22 cellular contexts compared by ENCODE assay signal in the genomic region with DNA sequence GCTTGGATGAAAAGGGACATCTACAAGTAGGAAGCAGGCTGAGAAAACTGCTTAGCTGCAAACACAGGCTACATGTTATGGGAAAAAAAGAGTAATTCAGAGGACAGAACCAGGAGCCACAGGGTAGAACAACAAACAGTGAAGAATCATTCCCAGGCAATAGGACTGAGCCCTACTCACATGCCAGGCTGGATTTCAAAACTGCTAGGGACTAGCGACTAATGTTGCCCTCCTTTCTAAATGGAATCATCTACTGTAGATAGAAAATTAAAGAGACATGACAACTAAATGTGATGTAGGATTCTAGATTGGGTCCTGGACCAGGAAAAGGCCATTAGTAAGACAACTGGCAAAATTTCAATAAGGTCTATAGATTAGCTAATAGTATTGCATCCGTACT. TPM values are rescaled to one million over a fixed set of nuclear protein-coding genes. Genes with fewer than 3 reads are reported as not detected.
A peak's percentile ranks its signal among the peaks of the same experiment; 100 is the strongest.
DNase-seq lines count a peak whose midpoint lies in the region; ATAC-seq, FAIRE-seq and TF ChIP-seq lines count a peak whose summit lies in the region.
"Had no signal": no experiment of that assay in that cellular context is flagged by ENCODE, and none has a peak within 500 bp of the region (broad histone marks: within the 10 kb centered on the region; RNA-seq: fewer than 3 reads in every experiment).

No MANE protein-coding gene starts in this region.

- CTCF ChIA-PET in HEK293 (lab: Yijun Ruan, JAX) = interaction anchor here (0.6 kb wide), 1 partner anchor 330 kb away, joined by 3 read pairs; no protein-coding TSS in a partner anchor

- intact Hi-C loops in gastrocnemius medialis (cut with DNase I; ENCODE audit: low total_unique reads) = no loop called here

- H3K9me3 ChIP-seq in HEK293 (ENCODE audit: control insufficient read depth, insufficient read depth, low read depth, low read length) = no peaks in the 10 kb centered on the region
- H3K9me3 ChIP-seq in gastrocnemius medialis = no peaks in the 10 kb centered on the region
- H3K9me3 ChIP-seq: A549, BE2C, BLaER1 had no signal

- TF ChIP-seq POLR2A in GM12891 (IDR thresholded peaks at IDR 0.05; ENCODE audit: low read depth, low read length) (no peak), gastrocnemius medialis (IDR thresholded peaks at IDR 0.05) (no peak)

- POLR2A ChIA-PET in HEK293 (lab: Yijun Ruan, JAX) = no interaction called here

- no peaks in the 10 kb centered on the region for H3K27me3 ChIP-seq in gastrocnemius medialis
- H3K27me3 ChIP-seq: BE2C, BLaER1 had no signal

- in situ Hi-C loops in gastrocnemius medialis (cut with MboI; ENCODE audit: low sequenced_read_pairs in 4 of 4) = no loop called here

- no peak for DNase-seq in GM12891 (ENCODE audit: insufficient read length, low spot score)
- no peak for DNase-seq in gastrocnemius medialis
- DNase-seq in DMS79 (lab: John Stamatoyannopoulos, UW) = no peak
- DNase-seq in stimulated activated naive CD4-positive, alpha-beta T cell (lab: John Stamatoyannopoulos, UW) = no peak
- DNase-seq: BE2C; C1 segment of cervical spinal cord; CD4-positive, alpha-beta memory T cell; CD4-positive, CD25-positive, alpha-beta regulatory T cell; CD8-positive, alpha-beta memory T cell; COR-L47; DMS 273 treated with DMSO at 0.1 percent for 48 hours; DMS153; DMS53; DMS79 treated with DMSO at 0.1 percent for 48 hours; GF-D8 had no signal

- H3K4me3 ChIP-seq in HEK293 (ENCODE audit: low read depth, low read length) = no peak overlapping the region
- H3K4me3 ChIP-seq in gastrocnemius medialis = no peak overlapping the region
- H3K4me3 ChIP-seq: A549, BLaER1 had no signal

- ATAC-seq in gastrocnemius medialis = peak; percentile 71 to 77
- ATAC-seq: A549 had no signal

- peak; percentile 31 for FAIRE-seq in GM12891 (lab: Jason Lieb, UNC)
- FAIRE-seq: A549, G401.6, GM19239 had no signal

- H3K27ac ChIP-seq in HEK293 (ENCODE audit: extremely low read depth, low read depth, low read length) = no peak overlapping the region
- H3K27ac ChIP-seq in gastrocnemius medialis = no peak overlapping the region
- H3K27ac ChIP-seq: 22Rv1, A549, BLaER1 had no signal

- H3K4me1 ChIP-seq in HEK293 (ENCODE audit: control insufficient read depth, insufficient read depth, low read length) = peaks cover 4% of the 10 kb centered on the region
- peaks cover 23 to 41% of the 10 kb centered on the region in 2 donors for H3K4me1 ChIP-seq in gastrocnemius medialis
- H3K4me1 ChIP-seq: A549, BLaER1 had no signal

- TF ChIP-seq CTCF in HEK293 (tag by site-specific recombination; IDR thresholded peaks at IDR 0.05) = no peak
- no peak for TF ChIP-seq CTCF in gastrocnemius medialis (IDR thresholded peaks at IDR 0.05 in 4 of 5, conservative IDR thresholded peaks at IDR 0.05 in 1 of 5)

- H3K36me3 ChIP-seq in HEK293 (ENCODE audit: control insufficient read depth in 2 of 2, insufficient read depth in 1 of 2, low read length in 2 of 2) = no peaks in the 10 kb centered on the region
- H3K36me3 ChIP-seq in gastrocnemius medialis = no peaks in the 10 kb centered on the region
- H3K36me3 ChIP-seq: BE2C, BLaER1 had no signal

TF ChIP-seq in GM12891, 5 proteins besides CTCF, POLR2A, EP300 and RAD21:
- TF ChIP-seq SPI1 (IDR thresholded peaks at IDR 0.05; ENCODE audit: low read depth, low read length) (no peak), PAX5 (IDR thresholded peaks at IDR 0.05; ENCODE audit: insufficient read depth, low read length, severe bottlenecking) (no peak), TAF1 (IDR thresholded peaks at IDR 0.05; ENCODE audit: low read depth, low read length) (no peak), POLR2AphosphoS5 (IDR thresholded peaks at IDR 0.05; ENCODE audit: low read depth, low read length) (no peak), POU2F2 (IDR thresholded peaks at IDR 0.05; ENCODE audit: low read depth, low read length) (no peak)

TF ChIP-seq in HEK293, 187 proteins besides CTCF, POLR2A, EP300 and RAD21:
- TF ChIP-seq ZNF148 (tag by site-specific recombination; IDR thresholded peaks at IDR 0.05; ENCODE audit: borderline replicate concordance) (no peak), ZNF530 (tag by site-specific recombination; IDR thresholded peaks at IDR 0.05; ENCODE audit: low read depth) (no peak), ZNF146 (tag by site-specific recombination; IDR thresholded peaks at IDR 0.05) (0 out of 2 replicates have a peak, but pooled peaks have one; percentile 39)

RNA-seq across cellular contexts. Expression of gene NRG2, which starts 15.3 kb away (rescaled TPM):
- polyA plus RNA-seq in GM12891 (2012; ENCODE audit: low read depth, missing spikeins) = 11.4 TPM
- total RNA-seq in gastrocnemius medialis = 10 to 100 TPM; 10.3 to 28.8 (median 20.0) TPM
- total RNA-seq: CD4-positive, CD25-positive, alpha-beta regulatory T cell had no signal
- polyA plus RNA-seq: CD14-positive monocyte; CD4-positive, CD25-positive, alpha-beta regulatory T cell; CD8-positive, alpha-beta memory T cell had no signal
